Comparison of ENCODE assay signal across 8 cellular contexts in the genomic region with DNA sequence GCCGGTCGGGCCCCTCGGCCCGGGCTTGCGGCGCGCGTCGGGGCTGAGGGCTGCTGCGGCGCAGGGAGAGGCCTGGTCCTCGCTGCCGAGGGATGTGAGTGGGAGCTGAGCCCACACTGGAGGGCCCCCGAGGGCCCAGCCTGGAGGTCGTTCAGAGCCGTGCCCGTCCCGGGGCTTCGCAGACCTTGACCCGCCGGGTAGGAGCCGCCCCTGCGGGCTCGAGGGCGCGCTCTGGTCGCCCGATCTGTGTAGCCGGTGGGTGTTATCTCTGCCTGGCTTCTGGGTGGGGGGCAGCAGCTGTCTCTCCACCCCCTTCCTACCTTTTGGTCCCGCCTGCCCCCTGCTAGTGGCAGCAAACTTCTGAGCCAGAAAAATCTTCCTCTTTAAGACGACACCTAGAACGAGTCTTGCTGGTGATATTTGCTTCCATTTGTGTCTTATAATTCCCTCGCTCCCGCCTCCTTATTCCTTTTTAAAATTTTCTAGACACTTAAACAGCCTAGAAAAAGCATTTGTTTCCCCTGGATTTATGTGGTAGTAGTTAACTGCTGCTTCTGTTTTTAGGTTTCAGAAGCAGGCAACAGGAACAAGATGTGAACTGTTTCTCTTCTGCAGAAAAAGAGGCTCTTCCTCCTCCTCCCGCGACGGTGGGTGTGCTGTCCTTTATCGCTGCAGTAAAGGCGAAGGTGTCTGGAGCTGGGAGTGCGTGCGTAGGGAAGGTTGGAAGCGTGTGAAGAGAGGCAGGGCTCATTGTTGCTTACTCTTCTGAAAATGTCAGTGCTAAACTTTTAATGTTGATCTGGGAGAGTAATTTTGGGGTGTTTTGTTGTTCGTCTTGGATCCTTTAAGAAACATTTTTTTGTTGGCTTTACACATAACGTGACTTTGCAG. TPM values are rescaled to one million over a fixed set of nuclear protein-coding genes. Genes with fewer than 3 reads are reported as not detected.
DNase-seq lines count a peak whose midpoint lies in the region; ATAC-seq and TF ChIP-seq lines count a peak whose summit lies in the region.

No MANE protein-coding gene starts in this region.

- intact Hi-C loops in PC-9 (cut with micrococcal nuclease; ENCODE audit: unreplicated experiment), result loop anchor here (2.0 to 10.0 kb wide), 5 partner anchors 53 to 609 kb away; a partner anchor contains a TSS

- DNase-seq in NCI-H510A treated with DMSO at 0.1 percent for 48 hours (lab: John Stamatoyannopoulos, UW), result peak; percentile 10
- no peak for DNase-seq in NCI-H510A (lab: John Stamatoyannopoulos, UW)
- DNase-seq in PC-9, result peak in 1 of 2 experiments; percentile 9
- peak; percentile 77 for DNase-seq in adipocyte (ENCODE audit: low read depth)
- peak; percentile 49 to 51 for DNase-seq in cardiac muscle cell (ENCODE audit: low read depth in 1 of 2, low spot score in 1 of 2)
- DNase-seq in osteocyte (ENCODE audit: extremely low spot score, unreplicated experiment), result no peak

- peak overlapping the region; percentile 87 for H2AFZ ChIP-seq in PC-9

- H3K27ac Mint-ChIP-seq in osteocyte (ENCODE audit: unreplicated experiment), result peak overlapping the region; percentile 87

- H3K79me2 ChIP-seq in PC-9 (ENCODE audit: low read depth), result no peaks in the 10 kb centered on the region; the same call in 1 of the 2 replicates

- H3K4me2 ChIP-seq in PC-9, result peak overlapping the region; percentile 82

- H3K36me3 ChIP-seq in PC-9 (ENCODE audit: low read depth) (no peaks in the 10 kb centered on the region), adipocyte (ENCODE audit: control insufficient read depth, insufficient read depth, low read length, severe bottlenecking) (peaks cover 3% of the 10 kb centered on the region), cardiac muscle cell (no peaks in the 10 kb centered on the region)

- POLR2A ChIA-PET in PC-9 (lab: Charles Lee; ENCODE audit: unreplicated experiment), result interaction anchor here (0.5 to 0.7 kb wide), 4 partner anchors 12 to 1732 kb away, joined by 3 to 4 read pairs (median 4); no protein-coding TSS in a partner anchor

- H3K4me1 Mint-ChIP-seq in osteocyte (ENCODE audit: unreplicated experiment), result peaks cover 32% of the 10 kb centered on the region

- no peaks in the 10 kb centered on the region for H3K27me3 ChIP-seq in PC-9 (ENCODE audit: insufficient read depth, low read depth)
- H3K27me3 ChIP-seq in adipocyte (replicated peaks; ENCODE audit: control insufficient read depth, insufficient read depth, low read length), result no peaks in the 10 kb centered on the region
- H3K27me3 ChIP-seq in cardiac muscle cell, result no peaks in the 10 kb centered on the region

- H4K20me1 ChIP-seq in PC-9 (ENCODE audit: insufficient read depth), result no peaks in the 10 kb centered on the region

- no peaks in the 10 kb centered on the region for H3K27me3 Mint-ChIP-seq in osteocyte (ENCODE audit: unreplicated experiment)

- TF ChIP-seq CTCF in PC-9 (conservative IDR thresholded peaks at IDR 0.05), result no peak; the same call in 1 of the 2 replicates
- no peak for TF ChIP-seq CTCF in cardiac muscle cell (IDR thresholded peaks at IDR 0.05; ENCODE audit: low read depth, low read length)
- no peak for TF ChIP-seq CTCF in osteocyte (IDR thresholded peaks at IDR 0.05)

- H3K27ac ChIP-seq in PC-9, result peak overlapping the region; percentile 81
- H3K27ac ChIP-seq in cardiac muscle cell, result peak overlapping the region; percentile 92

- H3K9me2 ChIP-seq in PC-9 (ENCODE audit: insufficient read depth), result no peaks in the 10 kb centered on the region

- no peaks in the 10 kb centered on the region for H3K9me3 Mint-ChIP-seq in osteocyte (ENCODE audit: unreplicated experiment)

- TSS peak; percentile 51 for BruUV-seq in PC-9 (replicated peaks; lab: Mats Ljungman, UMichigan)

- H3K4me3 Mint-ChIP-seq in osteocyte (ENCODE audit: unreplicated experiment), result peak overlapping the region; percentile 88

- H3K9me3 ChIP-seq in PC-9 (ENCODE audit: insufficient read depth, low read depth), result no peaks in the 10 kb centered on the region
- no peaks in the 10 kb centered on the region for H3K9me3 ChIP-seq in adipocyte (ENCODE audit: control insufficient read depth, low read length)
- no peaks in the 10 kb centered on the region for H3K9me3 ChIP-seq in cardiac muscle cell (ENCODE audit: low read depth)

- H3K4me3 ChIP-seq in PC-9, result peak overlapping the region; percentile 65
- peak overlapping the region; percentile 97 for H3K4me3 ChIP-seq in adipocyte (ENCODE audit: low read length)
- peak overlapping the region; percentile 55 for H3K4me3 ChIP-seq in cardiac muscle cell

- CTCF ChIA-PET in PC-9 (lab: Charles Lee), result no interaction called here

- H3K9ac ChIP-seq in adipocyte (ENCODE audit: low read length), result peak overlapping the region; percentile 98

- peaks cover 7% of the 10 kb centered on the region; the same call in 1 of the 2 replicates for H3F3A ChIP-seq in PC-9 (ENCODE audit: insufficient read depth, low read depth)

- H3K36me3 Mint-ChIP-seq in osteocyte (ENCODE audit: unreplicated experiment), result peaks cover 2% of the 10 kb centered on the region

- peaks cover 25% of the 10 kb centered on the region for H3K4me1 ChIP-seq in PC-9 (replicated peaks; ENCODE audit: insufficient read depth)
- H3K4me1 ChIP-seq in adipocyte (ENCODE audit: control insufficient read depth, insufficient read depth, low read length), result peaks cover 55% of the 10 kb centered on the region
- H3K4me1 ChIP-seq in cardiac muscle cell (ENCODE audit: low read depth), result peaks cover 9% of the 10 kb centered on the region

- peak; percentile 25 for ATAC-seq in HG03175 (IDR thresholded peaks at IDR 0.05; ENCODE audit: unreplicated experiment)
- no peak for ATAC-seq in GM21619 (IDR thresholded peaks at IDR 0.05; ENCODE audit: unreplicated experiment)

RNA-seq across cellular contexts. Expression of a gene that starts 0.5 kb away (rescaled TPM):
- total RNA-seq in PC-9 (2021), result 2.7 and 4.9 TPM in 2 replicates
- 6.0 and 6.6 TPM in 2 replicates for total RNA-seq in cardiac muscle cell
- 3.9 and 4.4 TPM in 2 replicates for polyA plus RNA-seq in cardiac muscle cell
- total RNA-seq in osteocyte, result 23.3 and 24.6 TPM in 2 replicates

Comparison
In these comparisons a context has a peak if more than half of its experiments do, and no peak if none do; other contexts are left out.
1. DNase-seq: peak in NCI-H510A treated with DMSO at 0.1 percent for 48 hours (single experiment), adipocyte (single experiment) and cardiac muscle cell (2 of 2); none in NCI-H510A (single experiment) and osteocyte (single experiment).
2. Peak in every context shown above with its lines, with median percentiles within 50 percentile points of each other: H3K4me3 ChIP-seq.